ENCODE assay signal across 8 cellular contexts in genomic region chr6:107458687-107459282, GRCh38. TPM values are rescaled to one million over a fixed set of nuclear protein-coding genes. Genes with fewer than 3 reads are reported as not detected.
DNase-seq lines count a peak whose midpoint lies in the region; ATAC-seq and TF ChIP-seq lines count a peak whose summit lies in the region.

No MANE protein-coding gene starts in this region.

- TF ChIP-seq CTCF in cardiac muscle cell (IDR thresholded peaks at IDR 0.05; ENCODE audit: low read depth, low read length) = no peak

- no peaks in the 10 kb centered on the region for H3K9me3 ChIP-seq in cardiac muscle cell (ENCODE audit: low read depth)

- peaks cover 1% of the 10 kb centered on the region for H3K36me3 Mint-ChIP-seq in activated T-helper 2 cell treated with anti-CD3 and anti-CD28 coated beads, Interferon-gamma antibody, Interleukin-2, Interleukin-4, amounts not matched to agents 10 μg/mL and 5 μg/mL and 100 μg/mL, durations not matched to agents 14 hours and 24 hours and 36 hours (ENCODE audit: low read depth)

- intact Hi-C loops in activated T-helper 2 cell treated with anti-CD3 and anti-CD28 coated beads, Interferon-gamma antibody, Interleukin-2, Interleukin-4, amounts not matched to agents 10 μg/mL and 5 μg/mL and 100 μg/mL, durations not matched to agents 14 hours and 24 hours and 36 hours (cut with micrococcal nuclease) = loop anchor here (1.0 to 5.0 kb wide), 6 partner anchors 30 to 1924 kb away; partner anchors contain the start of genes CD164, MTRES1, QRSL1 and RTN4IP1

- no peaks in the 10 kb centered on the region for H3K36me3 ChIP-seq in cardiac muscle cell

- peak overlapping the region; percentile 88 for H3K27ac Mint-ChIP-seq in activated T-helper 2 cell treated with anti-CD3 and anti-CD28 coated beads, Interferon-gamma antibody, Interleukin-2, Interleukin-4, amounts not matched to agents 10 μg/mL and 5 μg/mL and 100 μg/mL, durations not matched to agents 14 hours and 24 hours and 36 hours

- H3K4me1 ChIP-seq in cardiac muscle cell (ENCODE audit: low read depth) = peaks cover 18% of the 10 kb centered on the region

- peaks cover 2% of the 10 kb centered on the region for H3K27me3 Mint-ChIP-seq in activated T-helper 2 cell treated with anti-CD3 and anti-CD28 coated beads, Interferon-gamma antibody, Interleukin-2, Interleukin-4, amounts not matched to agents 10 μg/mL and 5 μg/mL and 100 μg/mL, durations not matched to agents 14 hours and 24 hours and 36 hours (ENCODE audit: low read depth)

- H3K4me3 ChIP-seq in cardiac muscle cell = peak overlapping the region; percentile 95

- H3K4me3 Mint-ChIP-seq in activated T-helper 2 cell treated with anti-CD3 and anti-CD28 coated beads, Interferon-gamma antibody, Interleukin-2, Interleukin-4, amounts not matched to agents 10 μg/mL and 5 μg/mL and 100 μg/mL, durations not matched to agents 14 hours and 24 hours and 36 hours (ENCODE audit: low read depth) = peak overlapping the region; percentile 95

- ATAC-seq in GM18520 (IDR thresholded peaks at IDR 0.05; ENCODE audit: unreplicated experiment) = peak; percentile 5
- peak; percentile 7 for ATAC-seq in HG03039 (IDR thresholded peaks at IDR 0.05; ENCODE audit: unreplicated experiment)

- H3K27me3 ChIP-seq in cardiac muscle cell = no peaks in the 10 kb centered on the region

- H3K27ac ChIP-seq in cardiac muscle cell = peak overlapping the region; percentile 84

- no peaks in the 10 kb centered on the region for H3K9me3 Mint-ChIP-seq in activated T-helper 2 cell treated with anti-CD3 and anti-CD28 coated beads, Interferon-gamma antibody, Interleukin-2, Interleukin-4, amounts not matched to agents 10 μg/mL and 5 μg/mL and 100 μg/mL, durations not matched to agents 14 hours and 24 hours and 36 hours

- peaks cover 13% of the 10 kb centered on the region for H3K4me1 Mint-ChIP-seq in activated T-helper 2 cell treated with anti-CD3 and anti-CD28 coated beads, Interferon-gamma antibody, Interleukin-2, Interleukin-4, amounts not matched to agents 10 μg/mL and 5 μg/mL and 100 μg/mL, durations not matched to agents 14 hours and 24 hours and 36 hours (ENCODE audit: low read depth)

- DNase-seq in AG20443 (ENCODE audit: low spot score) = peak; percentile 27
- DNase-seq in NCI-H748 treated with DMSO at 0.1 percent for 48 hours (lab: John Stamatoyannopoulos, UW) = peak; percentile 32
- DNase-seq in activated T-helper 2 cell treated with anti-CD3 and anti-CD28 coated beads, Interferon-gamma antibody, Interleukin-2, Interleukin-4, amounts not matched to agents 10 μg/mL and 5 μg/mL and 100 μg/mL, durations not matched to agents 14 hours and 24 hours and 36 hours (ENCODE audit: low spot score) = peak; percentile 24
- peak; percentile 26 to 39 for DNase-seq in cardiac muscle cell (ENCODE audit: low read depth in 1 of 2, low spot score in 1 of 2)
- DNase-seq in pons (ENCODE audit: low spot score) = peak; percentile 25
- DNase-seq in NCI-H2196 (lab: John Stamatoyannopoulos, UW; ENCODE audit: unreplicated experiment) = no peak

RNA-seq across cellular contexts. Expression of gene PDSS2, which starts 0.6 kb away (rescaled TPM):
- 13.0 and 14.4 TPM in 2 replicates for total RNA-seq in activated T-helper 2 cell treated with anti-CD3 and anti-CD28 coated beads, Interferon-gamma antibody, Interleukin-2, Interleukin-4, amounts not matched to agents 10 μg/mL and 5 μg/mL and 100 μg/mL, durations not matched to agents 14 hours and 24 hours and 36 hours
- total RNA-seq in cardiac muscle cell = 12.3 and 18.0 TPM in 2 replicates
- polyA plus RNA-seq in cardiac muscle cell = 19.4 and 32.9 TPM in 2 replicates

RNA-seq across cellular contexts. Expression of gene SOBP, which starts 31.1 kb away (rescaled TPM):
- total RNA-seq in activated T-helper 2 cell treated with anti-CD3 and anti-CD28 coated beads, Interferon-gamma antibody, Interleukin-2, Interleukin-4, amounts not matched to agents 10 μg/mL and 5 μg/mL and 100 μg/mL, durations not matched to agents 14 hours and 24 hours and 36 hours = 0.02 and 0.18 TPM in 2 replicates
- 24.0 and 30.8 TPM in 2 replicates for total RNA-seq in cardiac muscle cell
- 27.5 and 34.9 TPM in 2 replicates for polyA plus RNA-seq in cardiac muscle cell

Comparison
In these comparisons a context has a peak if more than half of its experiments do, and no peak if none do; other contexts are left out.
1. RNA of gene SOBP, which starts 31.1 kb away (total RNA-seq): 24.0 to 30.8 TPM in cardiac muscle cell; 0.02 to 0.18 TPM in activated T-helper 2 cell treated with anti-CD3 and anti-CD28 coated beads, Interferon-gamma antibody, Interleukin-2, Interleukin-4, amounts not matched to agents 10 μg/mL and 5 μg/mL and 100 μg/mL, durations not matched to agents 14 hours and 24 hours and 36 hours; every median in the first group is over 10 times any median in the second.